ENCODE assay signal across 8 cellular contexts in genomic region chr3:195441971-195442572, GRCh38. TPM values are rescaled to one million over a fixed set of nuclear protein-coding genes. Genes with fewer than 3 reads are reported as not detected.
DNase-seq lines count a peak whose midpoint lies in the region; ATAC-seq and TF ChIP-seq lines count a peak whose summit lies in the region.

No MANE protein-coding gene starts in this region.

- H3K36me3 ChIP-seq in RWPE2 (ENCODE audit: low read depth) (no peaks in the 10 kb centered on the region), gastroesophageal sphincter (no peaks in the 10 kb centered on the region), thoracic aorta (no peaks in the 10 kb centered on the region)

- CTCF ChIA-PET in AG04449 (lab: Yijun Ruan, JAX) = interaction anchor here (1.6 to 1.9 kb wide), 2 partner anchors 78 to 171 kb away, joined by 3 to 17 read pairs; partner anchors contain the start of gene XXYLT1

- TF ChIP-seq CTCF in AG04449 (IDR thresholded peaks at IDR 0.05; ENCODE audit: insufficient read depth, low read length, missing control alignments) (no peak), RWPE2 (IDR thresholded peaks at IDR 0.05; ENCODE audit: poor library complexity, severe bottlenecking) (peak; percentile 5), gastroesophageal sphincter (IDR thresholded peaks at IDR 0.05) (no peak), omental fat pad (IDR thresholded peaks at IDR 0.05) (no peak), thoracic aorta (IDR thresholded peaks at IDR 0.05) (no peak)

- H3K4me1 ChIP-seq in RWPE2 (ENCODE audit: insufficient read depth, poor library complexity, severe bottlenecking) (peaks cover 22% of the 10 kb centered on the region), gastroesophageal sphincter (peaks cover 0 to 43% (median 8%) of the 10 kb centered on the region in 3 donors), thoracic aorta (ENCODE audit: control insufficient read depth in 1 of 2, low read depth in 2 of 2) (peaks cover 14 to 20% of the 10 kb centered on the region in 2 donors)

- no peak for TF ChIP-seq EP300 in gastroesophageal sphincter (IDR thresholded peaks at IDR 0.05)

- no peak for TF ChIP-seq POLR2A in gastroesophageal sphincter (IDR thresholded peaks at IDR 0.05)

- H3K4me3 ChIP-seq in AG04449 (ENCODE audit: low read depth, low read length) = peak overlapping the region; percentile 87
- peak overlapping the region; percentile 84 for H3K4me3 ChIP-seq in RWPE2 (ENCODE audit: severe bottlenecking)
- peak overlapping the region; percentile 92 to 100 for H3K4me3 ChIP-seq in gastroesophageal sphincter
- peak overlapping the region; percentile 83 for H3K4me3 ChIP-seq in thoracic aorta

- H3K27me3 ChIP-seq in RWPE2 (ENCODE audit: insufficient read depth, poor library complexity, severe bottlenecking) (no peaks in the 10 kb centered on the region), gastroesophageal sphincter (no peaks in the 10 kb centered on the region), thoracic aorta (replicated peaks; ENCODE audit: insufficient read depth) (no peaks in the 10 kb centered on the region)

- ATAC-seq in GM18867 (IDR thresholded peaks at IDR 0.05; ENCODE audit: unreplicated experiment) = peak; percentile 2
- ATAC-seq in HG03378 (IDR thresholded peaks at IDR 0.05; ENCODE audit: unreplicated experiment) = peak; percentile 12
- peak; percentile 8; the same call in 2 of the 3 replicates for ATAC-seq in RWPE2 (ENCODE audit: low read depth)
- ATAC-seq in gastroesophageal sphincter = no peak
- ATAC-seq in omental fat pad (ENCODE audit: low FRiP score) = peak; percentile 4
- peak; percentile 2 for ATAC-seq in thoracic aorta (ENCODE audit: insufficient number of reproducible peaks, low FRiP score, low read depth)

- 0% methylated on average over 4 to 11 of the region's 43 CpGs for WGBS in gastroesophageal sphincter (ENCODE audit: low coverage in 1 of 2), 2 donors

- POLR2A ChIA-PET in AG04449 (lab: Yijun Ruan, JAX) = interaction anchor here (0.6 to 1.3 kb wide), 4 partner anchors 9 to 974 kb away, joined by 3 to 4 read pairs (median 3); no protein-coding TSS in a partner anchor

- DNase-seq in AG04449 (ENCODE audit: low read depth, low spot score) (no peak), RWPE2 (ENCODE audit: low spot score) (no peak), omental fat pad (ENCODE audit: low spot score) (no peak), thoracic aorta (ENCODE audit: low spot score) (peak; percentile 8)
- peak; percentile 48 for DNase-seq in activated naive CD4-positive, alpha-beta T cell treated with Interleukin-2 at 50 U/mL for 16 hours

- H3K27ac ChIP-seq in RWPE2 (ENCODE audit: poor library complexity, severe bottlenecking) (peak overlapping the region; percentile 76), gastroesophageal sphincter (peak overlapping the region; percentile 94 to 99 (median 98)), thoracic aorta (peak overlapping the region; percentile 88 to 94)

- H3K9me3 ChIP-seq in RWPE2 (ENCODE audit: severe bottlenecking) (no peaks in the 10 kb centered on the region), gastroesophageal sphincter (no peaks in the 10 kb centered on the region), thoracic aorta (no peaks in the 10 kb centered on the region)

RNA-seq across cellular contexts. Expression of gene ACAP2, which starts 0.7 kb away (rescaled TPM):
- total RNA-seq in gastroesophageal sphincter (10 to 100 TPM; 38.3 to 66.0 (median 49.2) TPM), omental fat pad (10 to 100 TPM; 41.6 to 76.1 (median 44.5) TPM), thoracic aorta (10 to 100 TPM; 32.2 to 56.7 TPM)

Comparison
In these comparisons a context has a peak if more than half of its experiments do, and no peak if none do; other contexts are left out.
1. DNase-seq: peak in activated naive CD4-positive, alpha-beta T cell treated with Interleukin-2 at 50 U/mL for 16 hours (single experiment) and thoracic aorta (single experiment); none in AG04449 (single experiment), RWPE2 (single experiment) and omental fat pad (single experiment).
2. Peak in every context shown above with its lines, with median percentiles within 50 percentile points of each other: H3K4me3 ChIP-seq and H3K27ac ChIP-seq.